Comparison of ENCODE assay signal across 17 cellular contexts in genomic region chr6:90545450-90545849, GRCh38.
"Had no signal": no experiment of that assay in that cellular context is flagged by ENCODE, and none has a peak within 500 bp of the region (broad histone marks: within the 10 kb centered on the region; RNA-seq: fewer than 3 reads in every experiment).

No MANE protein-coding gene starts in this region.

- H3K27ac ChIP-seq: epithelial cell of prostate, gastroesophageal sphincter, heart right ventricle, parathyroid adenoma, sigmoid colon, thoracic aorta, upper lobe of right lung, VCaP had no signal

- H3K27me3 ChIP-seq: gastroesophageal sphincter, heart right ventricle, sigmoid colon, upper lobe of right lung had no signal

- H3K4me1 ChIP-seq: gastroesophageal sphincter, parathyroid adenoma, sigmoid colon, upper lobe of right lung had no signal

- ATAC-seq: gastroesophageal sphincter; heart right ventricle; left colon; naive thymus-derived CD4-positive, alpha-beta T cell; upper lobe of right lung had no signal

- DNase-seq: activated CD4-positive, alpha-beta T cell treated with anti-CD3 and anti-CD28 coated beads for 48 hours; activated CD8-positive, alpha-beta memory T cell treated with anti-CD3 and anti-CD28 coated beads for 24 hours; activated naive CD4-positive, alpha-beta T cell; anterior cingulate cortex; cerebellar nuclear complex; effector memory CD4-positive, alpha-beta T cell; heart right ventricle; left colon; naive thymus-derived CD4-positive, alpha-beta T cell; sigmoid colon; stimulated activated CD4-positive, alpha-beta T cell treated with anti-CD3 and anti-CD28 coated beads, Interleukin-1b, Interleukin-23, amount 100 ng/mL, for 48 hours; upper lobe of right lung had no signal
